In genomic region chr12:94100990-94101901, GRCh38 we compare ENCODE assay signal across 8 cellular contexts. TPM values are rescaled to one million over a fixed set of nuclear protein-coding genes. Genes with fewer than 3 reads are reported as not detected.
DNase-seq lines count a peak whose midpoint lies in the region; FAIRE-seq lines count a peak whose summit lies in the region.

No MANE protein-coding gene starts in this region.

- peak overlapping the region; percentile 41 for H3K4ac ChIP-seq in mesendoderm (ENCODE audit: low read depth, low read length)

- peak overlapping the region; percentile 18 for H3K27ac ChIP-seq in effector memory CD4-positive, alpha-beta T cell (ENCODE audit: insufficient read depth, low read length, poor library complexity, severe bottlenecking)
- H3K27ac ChIP-seq in mesendoderm (ENCODE audit: low read depth, low read length) = no peak overlapping the region

- no peak overlapping the region for H2BK15ac ChIP-seq in mesendoderm (replicated peaks; ENCODE audit: low read depth)

- H3K56ac ChIP-seq in mesendoderm (ENCODE audit: low read length) = peak overlapping the region; percentile 83

- peak overlapping the region; percentile 22 for H3K18ac ChIP-seq in mesendoderm (ENCODE audit: low read length)

- H3K4me1 ChIP-seq in effector memory CD4-positive, alpha-beta T cell (ENCODE audit: control insufficient read depth, insufficient read depth, low read length, poor library complexity, severe bottlenecking) = no peaks in the 10 kb centered on the region
- peaks cover 9% of the 10 kb centered on the region for H3K4me1 ChIP-seq in mesendoderm (ENCODE audit: control insufficient read depth, low read depth, low read length)

- H3K79me1 ChIP-seq in mesendoderm (ENCODE audit: low read length) = no peaks in the 10 kb centered on the region

- no peaks in the 10 kb centered on the region for H3K27me3 ChIP-seq in effector memory CD4-positive, alpha-beta T cell (replicated peaks; ENCODE audit: control insufficient read depth, insufficient read depth, low read length, poor library complexity, severe bottlenecking)
- no peaks in the 10 kb centered on the region for H3K27me3 ChIP-seq in mesendoderm (ENCODE audit: insufficient read depth, low read length, poor library complexity)

- H2AK5ac ChIP-seq in mesendoderm (ENCODE audit: low read length) = no peak overlapping the region

- DNase-seq in AG08395 (ENCODE audit: low spot score) = peak; percentile 66
- DNase-seq in GM19239 (ENCODE audit: insufficient read length, low spot score) = peak; percentile 52
- DNase-seq in HK-2 (ENCODE audit: unreplicated experiment) = peak; percentile 72
- DNase-seq in NCI-H748 treated with DMSO at 0.1 percent for 48 hours (lab: John Stamatoyannopoulos, UW) = peak; percentile 81
- DNase-seq in activated CD8-positive, alpha-beta memory T cell treated with anti-CD3 and anti-CD28 coated beads for 1 hour (ENCODE audit: extremely low read depth in 1 of 2, low read depth in 1 of 2) = peak; percentile 40 to 73
- peak; percentile 52 to 62 (median 60) for DNase-seq in effector memory CD4-positive, alpha-beta T cell
- DNase-seq in mesendoderm = peak; percentile 84
- DNase-seq in stimulated activated CD8-positive, alpha-beta memory T cell treated with anti-CD3 and anti-CD28 coated beads, Interleukin-12 subunit alpha, Interleukin-12 subunit beta, amount 100 ng/mL, for 1 hour (ENCODE audit: low read depth) = peak; percentile 70

- no peak overlapping the region for H2BK5ac ChIP-seq in mesendoderm (ENCODE audit: low read length)

- H3K9ac ChIP-seq in mesendoderm (ENCODE audit: low read length) = peak overlapping the region; percentile 81

- no peaks in the 10 kb centered on the region for H3K79me2 ChIP-seq in mesendoderm (ENCODE audit: control insufficient read depth, insufficient read depth, low read length)

- peak overlapping the region; percentile 99 for H3K4me2 ChIP-seq in mesendoderm (ENCODE audit: low read length)

- no peaks in the 10 kb centered on the region for H3K9me3 ChIP-seq in effector memory CD4-positive, alpha-beta T cell (ENCODE audit: control insufficient read depth, low read length)

- peak; percentile 23 for FAIRE-seq in GM19239 (lab: Jason Lieb, UNC)

- H3K23ac ChIP-seq in mesendoderm (ENCODE audit: low read length) = peak overlapping the region; percentile 99

- H3K4me3 ChIP-seq in effector memory CD4-positive, alpha-beta T cell (ENCODE audit: insufficient read depth, low read depth, low read length, poor library complexity, severe bottlenecking) = peak overlapping the region; percentile 68
- peak overlapping the region; percentile 54 for H3K4me3 ChIP-seq in mesendoderm (ENCODE audit: low read length)

- H4K5ac ChIP-seq in mesendoderm (ENCODE audit: low read length) = no peak overlapping the region

- no peaks in the 10 kb centered on the region for H3K36me3 ChIP-seq in effector memory CD4-positive, alpha-beta T cell (ENCODE audit: control insufficient read depth, insufficient read depth, low read length)
- no peaks in the 10 kb centered on the region for H3K36me3 ChIP-seq in mesendoderm (ENCODE audit: control insufficient read depth, insufficient read depth, low read length)

- no CpG with 5 or more reads among the region's 42 CpGs for WGBS in mesendoderm (ENCODE audit: extremely low coverage, insufficient coverage, low lambda C conversion rate)

- no peak overlapping the region for H4K8ac ChIP-seq in mesendoderm (ENCODE audit: low read depth, low read length)

- peak overlapping the region; percentile 69 for H2BK120ac ChIP-seq in mesendoderm (ENCODE audit: low read depth, low read length)

RNA-seq across cellular contexts. Expression of gene PLXNC1, which starts 47.1 kb away (rescaled TPM):
- 0.79 TPM for polyA plus RNA-seq in mesendoderm (2013, experiment 1 of 2)
- polyA plus RNA-seq in mesendoderm (2013, experiment 2 of 2) = 0.85 TPM
